In the genomic region with DNA sequence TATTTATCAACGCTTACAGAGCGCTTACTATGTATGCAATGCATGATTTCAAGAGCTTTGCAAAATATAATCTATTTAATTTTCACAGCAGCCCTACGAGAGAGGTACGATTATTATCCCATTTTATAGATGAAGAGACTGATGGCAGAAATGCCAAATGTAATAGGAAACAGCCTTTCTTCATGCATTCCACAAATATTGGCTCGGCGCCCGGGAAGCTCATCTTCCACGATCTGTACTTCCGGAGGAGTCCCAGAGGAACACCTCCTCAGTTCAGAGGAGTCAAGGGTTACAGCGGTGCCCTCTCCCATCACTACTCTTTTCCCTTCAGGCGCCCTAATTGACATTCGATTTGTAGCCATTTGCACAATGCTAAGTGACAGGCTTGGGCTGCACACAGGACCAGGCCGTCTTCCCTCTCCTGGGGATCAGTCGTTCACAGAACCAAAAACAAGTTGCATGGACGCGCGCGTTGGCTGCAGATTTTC, we compare ENCODE assay signal across 8 cellular contexts. TPM values are rescaled to one million over a fixed set of nuclear protein-coding genes. Genes with fewer than 3 reads are reported as not detected.
DNase-seq lines count a peak whose midpoint lies in the region; ATAC-seq and TF ChIP-seq lines count a peak whose summit lies in the region.

No MANE protein-coding gene starts in this region.

- DNase-seq in NCI-H2081 (lab: John Stamatoyannopoulos, UW), result peak; percentile 69 to 79
- no peak for DNase-seq in NCI-H2081 treated with DMSO at 0.1 percent for 48 hours (lab: John Stamatoyannopoulos, UW)
- peak; percentile 93 for DNase-seq in NCI-H146 (lab: John Stamatoyannopoulos, UW)
- peak; percentile 45 for DNase-seq in hepatic stellate cell (ENCODE audit: low spot score)
- DNase-seq in smooth muscle cell (lab: John Stamatoyannopoulos, UW; ENCODE audit: unreplicated experiment), result no peak
- DNase-seq in stimulated activated CD4-positive, alpha-beta T cell treated with anti-CD3 and anti-CD28 coated beads, Interleukin-1b, Interleukin-23, amount 100 ng/mL, for 48 hours, result no peak

- peak overlapping the region; percentile 76 for H3K4me2 ChIP-seq in smooth muscle cell

- peaks cover 3% of the 10 kb centered on the region for H3K9me3 Mint-ChIP-seq in activated T-helper 17 cell treated with anti-CD3 and anti-CD28 coated beads, Interleukin-2, amount 50 U/mL, for 72 hours

- H3K4me1 Mint-ChIP-seq in activated T-helper 17 cell treated with anti-CD3 and anti-CD28 coated beads, Interleukin-2, amount 50 U/mL, for 72 hours, result peaks cover 13% of the 10 kb centered on the region

- no peaks in the 10 kb centered on the region for H3K27me3 ChIP-seq in smooth muscle cell (ENCODE audit: low read depth)

- H2AFZ ChIP-seq in smooth muscle cell (ENCODE audit: low read depth), result no peak overlapping the region

- no peaks in the 10 kb centered on the region for H3K36me3 Mint-ChIP-seq in activated T-helper 17 cell treated with anti-CD3 and anti-CD28 coated beads, Interleukin-2, amount 50 U/mL, for 72 hours (ENCODE audit: low read depth)

- no peaks in the 10 kb centered on the region for H3K9me3 ChIP-seq in smooth muscle cell (replicated peaks; ENCODE audit: low read depth)

- peaks cover 27% of the 10 kb centered on the region for H3K4me1 ChIP-seq in smooth muscle cell (ENCODE audit: low read depth)

- H3K79me2 ChIP-seq in smooth muscle cell (ENCODE audit: low read depth), result peaks cover 32% of the 10 kb centered on the region

- H3K4me3 ChIP-seq in smooth muscle cell, result peak overlapping the region; percentile 67

- 18% methylated on average over 18 of the region's 18 CpGs for WGBS in smooth muscle cell (ENCODE audit: low lambda C conversion rate)

- no peaks in the 10 kb centered on the region for H3K36me3 ChIP-seq in smooth muscle cell (ENCODE audit: low read depth)

- peak overlapping the region; percentile 41 for H3K27ac ChIP-seq in smooth muscle cell (ENCODE audit: low read depth)

- H4K20me1 ChIP-seq in smooth muscle cell (ENCODE audit: low read depth), result peaks cover 33% of the 10 kb centered on the region

- no peak overlapping the region for H3K9ac ChIP-seq in smooth muscle cell (ENCODE audit: low read depth)

- H3K27me3 Mint-ChIP-seq in activated T-helper 17 cell treated with anti-CD3 and anti-CD28 coated beads, Interleukin-2, amount 50 U/mL, for 72 hours, result no peaks in the 10 kb centered on the region

- peak overlapping the region; percentile 13 for H3K27ac Mint-ChIP-seq in activated T-helper 17 cell treated with anti-CD3 and anti-CD28 coated beads, Interleukin-2, amount 50 U/mL, for 72 hours

- peak overlapping the region; percentile 76 for H3K4me3 Mint-ChIP-seq in activated T-helper 17 cell treated with anti-CD3 and anti-CD28 coated beads, Interleukin-2, amount 50 U/mL, for 72 hours

- no peak for ATAC-seq in activated T-helper 17 cell treated with anti-CD3 and anti-CD28 coated beads, Interleukin-2, amount 50 U/mL, for 72 hours (replicated peaks)
- no peak for ATAC-seq in HG02852 (IDR thresholded peaks at IDR 0.05; ENCODE audit: unreplicated experiment)

- no peak for TF ChIP-seq CTCF in smooth muscle cell (IDR thresholded peaks at IDR 0.05; ENCODE audit: borderline replicate concordance, insufficient read depth, poor library complexity, severe bottlenecking)

- H3F3A ChIP-seq in smooth muscle cell (ENCODE audit: low read depth), result peaks cover 7% of the 10 kb centered on the region

RNA-seq across cellular contexts. Expression of gene ARHGAP35, which starts 1.1 kb away (rescaled TPM):
- total RNA-seq in activated T-helper 17 cell treated with anti-CD3 and anti-CD28 coated beads, Interleukin-2, amount 50 U/mL, for 72 hours, result 10 to 100 TPM; 38.0 to 38.3 TPM
- 19.8 and 20.0 TPM in 2 replicates for total RNA-seq in smooth muscle cell
- 6.9 TPM in 2 replicates for polyA plus RNA-seq in smooth muscle cell

RNA-seq across cellular contexts. Expression of gene AP2S1, which starts 9.0 kb away (rescaled TPM):
- 100 to 1,000 TPM in 1 of 2 donors, 10 to 100 TPM in 1; 69.7 to 137 TPM for total RNA-seq in activated T-helper 17 cell treated with anti-CD3 and anti-CD28 coated beads, Interleukin-2, amount 50 U/mL, for 72 hours
- total RNA-seq in smooth muscle cell, result 142 and 204 TPM in 2 replicates
- polyA plus RNA-seq in smooth muscle cell, result 471 and 488 TPM in 2 replicates

Comparison
In these comparisons a context has a peak if more than half of its experiments do, and no peak if none do; other contexts are left out.
1. DNase-seq: peak in NCI-H2081 (2 of 2), NCI-H146 (single experiment) and hepatic stellate cell (single experiment); none in NCI-H2081 treated with DMSO at 0.1 percent for 48 hours (single experiment), smooth muscle cell (single experiment) and stimulated activated CD4-positive, alpha-beta T cell treated with anti-CD3 and anti-CD28 coated beads, Interleukin-1b, Interleukin-23, amount 100 ng/mL, for 48 hours (single experiment).